In genomic region chr15:43329960-43330779, GRCh38 we compare ENCODE assay signal across 1 cellular context.
TF ChIP-seq lines count a peak whose summit lies in the region.

A gene with protein sequence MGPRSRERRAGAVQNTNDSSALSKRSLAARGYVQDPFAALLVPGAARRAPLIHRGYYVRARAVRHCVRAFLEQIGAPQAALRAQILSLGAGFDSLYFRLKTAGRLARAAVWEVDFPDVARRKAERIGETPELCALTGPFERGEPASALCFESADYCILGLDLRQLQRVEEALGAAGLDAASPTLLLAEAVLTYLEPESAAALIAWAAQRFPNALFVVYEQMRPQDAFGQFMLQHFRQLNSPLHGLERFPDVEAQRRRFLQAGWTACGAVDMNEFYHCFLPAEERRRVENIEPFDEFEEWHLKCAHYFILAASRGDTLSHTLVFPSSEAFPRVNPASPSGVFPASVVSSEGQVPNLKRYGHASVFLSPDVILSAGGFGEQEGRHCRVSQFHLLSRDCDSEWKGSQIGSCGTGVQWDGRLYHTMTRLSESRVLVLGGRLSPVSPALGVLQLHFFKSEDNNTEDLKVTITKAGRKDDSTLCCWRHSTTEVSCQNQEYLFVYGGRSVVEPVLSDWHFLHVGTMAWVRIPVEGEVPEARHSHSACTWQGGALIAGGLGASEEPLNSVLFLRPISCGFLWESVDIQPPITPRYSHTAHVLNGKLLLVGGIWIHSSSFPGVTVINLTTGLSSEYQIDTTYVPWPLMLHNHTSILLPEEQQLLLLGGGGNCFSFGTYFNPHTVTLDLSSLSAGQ (minus strand): TSS chr15:43330573. CDS start chr15:43330489, 84 bp downstream.

TF ChIP-seq in K562, 482 proteins besides CTCF, POLR2A, EP300 and RAD21 (continued from another document):
- TF ChIP-seq, protein P1, sequence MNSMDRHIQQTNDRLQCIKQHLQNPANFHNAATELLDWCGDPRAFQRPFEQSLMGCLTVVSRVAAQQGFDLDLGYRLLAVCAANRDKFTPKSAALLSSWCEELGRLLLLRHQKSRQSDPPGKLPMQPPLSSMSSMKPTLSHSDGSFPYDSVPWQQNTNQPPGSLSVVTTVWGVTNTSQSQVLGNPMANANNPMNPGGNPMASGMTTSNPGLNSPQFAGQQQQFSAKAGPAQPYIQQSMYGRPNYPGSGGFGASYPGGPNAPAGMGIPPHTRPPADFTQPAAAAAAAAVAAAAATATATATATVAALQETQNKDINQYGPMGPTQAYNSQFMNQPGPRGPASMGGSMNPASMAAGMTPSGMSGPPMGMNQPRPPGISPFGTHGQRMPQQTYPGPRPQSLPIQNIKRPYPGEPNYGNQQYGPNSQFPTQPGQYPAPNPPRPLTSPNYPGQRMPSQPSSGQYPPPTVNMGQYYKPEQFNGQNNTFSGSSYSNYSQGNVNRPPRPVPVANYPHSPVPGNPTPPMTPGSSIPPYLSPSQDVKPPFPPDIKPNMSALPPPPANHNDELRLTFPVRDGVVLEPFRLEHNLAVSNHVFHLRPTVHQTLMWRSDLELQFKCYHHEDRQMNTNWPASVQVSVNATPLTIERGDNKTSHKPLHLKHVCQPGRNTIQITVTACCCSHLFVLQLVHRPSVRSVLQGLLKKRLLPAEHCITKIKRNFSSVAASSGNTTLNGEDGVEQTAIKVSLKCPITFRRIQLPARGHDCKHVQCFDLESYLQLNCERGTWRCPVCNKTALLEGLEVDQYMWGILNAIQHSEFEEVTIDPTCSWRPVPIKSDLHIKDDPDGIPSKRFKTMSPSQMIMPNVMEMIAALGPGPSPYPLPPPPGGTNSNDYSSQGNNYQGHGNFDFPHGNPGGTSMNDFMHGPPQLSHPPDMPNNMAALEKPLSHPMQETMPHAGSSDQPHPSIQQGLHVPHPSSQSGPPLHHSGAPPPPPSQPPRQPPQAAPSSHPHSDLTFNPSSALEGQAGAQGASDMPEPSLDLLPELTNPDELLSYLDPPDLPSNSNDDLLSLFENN (IDR thresholded peaks at IDR 0.05; ENCODE audit: low read depth in 2 of 2, low read length in 2 of 2) = no peak
- TF ChIP-seq BRF2 (IDR thresholded peaks at IDR 0.05; ENCODE audit: borderline replicate concordance, insufficient read depth, insufficient read length) (no peak), ZNF79 (CRISPR knock-in tag; IDR thresholded peaks at IDR 0.05; ENCODE audit: low read depth) (no peak), BCOR (IDR thresholded peaks at IDR 0.05) (no peak)
